Comparison of ENCODE assay signal across 8 cellular contexts in the genomic region with DNA sequence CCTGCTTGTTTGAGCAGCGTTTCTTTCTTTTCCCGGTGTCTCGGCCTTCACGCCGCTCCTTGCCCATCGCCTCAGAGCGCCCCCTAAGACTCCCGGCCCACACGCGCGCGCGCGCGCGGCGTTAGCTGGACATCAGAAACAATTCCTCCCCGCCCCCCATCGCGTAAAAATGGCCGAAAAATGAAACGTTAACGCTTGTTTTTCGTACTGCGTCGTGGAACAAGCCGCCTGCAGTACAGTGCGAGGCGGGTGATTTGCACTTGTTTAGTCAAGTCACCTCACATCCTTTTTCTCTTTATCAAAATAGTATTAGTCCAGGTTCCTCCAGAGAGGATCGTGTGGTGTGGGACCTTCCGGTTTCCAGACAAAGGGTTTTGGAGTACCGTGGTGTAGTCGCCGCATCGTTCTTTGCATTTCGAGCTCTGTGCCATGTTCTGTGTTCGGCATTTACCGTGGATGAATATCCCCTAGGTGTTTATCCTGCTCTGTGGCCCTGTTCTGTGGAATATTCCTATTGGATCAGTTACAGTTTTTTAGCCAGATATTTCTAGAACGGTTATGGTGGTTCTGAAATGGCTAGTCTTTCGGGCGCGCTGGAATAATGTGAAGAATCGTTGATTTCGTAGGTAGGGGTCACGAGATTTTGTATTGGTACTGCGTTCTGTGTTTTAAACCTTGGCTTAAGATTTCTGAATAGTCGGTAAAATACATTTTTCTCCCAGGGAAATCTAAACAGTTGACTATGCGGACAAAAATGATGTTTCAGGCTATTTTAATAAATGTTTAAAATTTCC. TPM values are rescaled to one million over a fixed set of nuclear protein-coding genes. Genes with fewer than 3 reads are reported as not detected.
DNase-seq lines count a peak whose midpoint lies in the region; ATAC-seq and TF ChIP-seq lines count a peak whose summit lies in the region.

No MANE protein-coding gene starts in this region.

- H3K9me3 Mint-ChIP-seq in activated naive CD8-positive, alpha-beta T cell (ENCODE audit: low read depth): no peaks in the 10 kb centered on the region
- no peaks in the 10 kb centered on the region for H3K9me3 Mint-ChIP-seq in type B pancreatic cell

- H3K27ac ChIP-seq in HUES64 (ENCODE audit: low read depth, low read length) (peak overlapping the region; percentile 100), RWPE2 (ENCODE audit: poor library complexity, severe bottlenecking) (peak overlapping the region; percentile 95)

- peaks cover 43% of the 10 kb centered on the region for H3K4me1 Mint-ChIP-seq in activated naive CD8-positive, alpha-beta T cell (ENCODE audit: low read depth)
- peaks cover 44% of the 10 kb centered on the region for H3K4me1 Mint-ChIP-seq in type B pancreatic cell (ENCODE audit: unreplicated experiment)

- peak overlapping the region; percentile 82 for H3K4me3 ChIP-seq in HUES64 (ENCODE audit: low read length)
- H3K4me3 ChIP-seq in RWPE2 (ENCODE audit: severe bottlenecking): peak overlapping the region; percentile 89

- H3K4me1 ChIP-seq in HUES64 (ENCODE audit: insufficient read depth, low read length): peaks cover 34% of the 10 kb centered on the region
- H3K4me1 ChIP-seq in RWPE2 (ENCODE audit: insufficient read depth, poor library complexity, severe bottlenecking): peaks cover 40% of the 10 kb centered on the region

- peak; percentile 46 for DNase-seq in DMS53 treated with DMSO at 0.1 percent for 48 hours (lab: John Stamatoyannopoulos, UW; ENCODE audit: unreplicated experiment)
- peak; percentile 82 for DNase-seq in RWPE2 (ENCODE audit: low spot score)
- peak; percentile 87 for DNase-seq in glomerular visceral epithelial cell (ENCODE audit: extremely low spot score)
- DNase-seq in omental fat pad (ENCODE audit: low spot score): peak; percentile 70
- peak; percentile 89 for DNase-seq in type B pancreatic cell (ENCODE audit: extremely low spot score, unreplicated experiment)

- peaks cover 5% of the 10 kb centered on the region for H3K36me3 Mint-ChIP-seq in activated naive CD8-positive, alpha-beta T cell
- peaks cover 7% of the 10 kb centered on the region for H3K36me3 Mint-ChIP-seq in type B pancreatic cell

- H3K36me3 ChIP-seq in HUES64 (ENCODE audit: insufficient read depth, low read length) (peaks cover 21% of the 10 kb centered on the region), RWPE2 (ENCODE audit: low read depth) (peaks cover 45% of the 10 kb centered on the region)

- WGBS in HUES64: under 1% methylated on average over 48 of the region's 48 CpGs

- peak overlapping the region; percentile 99 for H3K4me3 Mint-ChIP-seq in activated naive CD8-positive, alpha-beta T cell
- peak overlapping the region; percentile 96 for H3K4me3 Mint-ChIP-seq in type B pancreatic cell

- H3K9ac ChIP-seq in HUES64 (ENCODE audit: low read depth, low read length): peak overlapping the region; percentile 99

- ATAC-seq in GM21381 (IDR thresholded peaks at IDR 0.05; ENCODE audit: unreplicated experiment) (peak; percentile 32), RWPE2 (ENCODE audit: low read depth) (peak; percentile 29), omental fat pad (ENCODE audit: low FRiP score) (peak; percentile 47)

- H3K27me3 ChIP-seq in HUES64 (ENCODE audit: insufficient read depth, low read length) (no peaks in the 10 kb centered on the region), RWPE2 (ENCODE audit: insufficient read depth, poor library complexity, severe bottlenecking) (no peaks in the 10 kb centered on the region)

- H3K27ac Mint-ChIP-seq in activated naive CD8-positive, alpha-beta T cell: peak overlapping the region; percentile 97
- peak overlapping the region; percentile 96 for H3K27ac Mint-ChIP-seq in type B pancreatic cell

- peak; percentile 62 for TF ChIP-seq CTCF in RWPE2 (IDR thresholded peaks at IDR 0.05; ENCODE audit: poor library complexity, severe bottlenecking)
- TF ChIP-seq CTCF in omental fat pad (IDR thresholded peaks at IDR 0.05): no peak
- TF ChIP-seq CTCF in type B pancreatic cell (conservative IDR thresholded peaks at IDR 0.05): peak; percentile 34

- no peaks in the 10 kb centered on the region for H3K27me3 Mint-ChIP-seq in activated naive CD8-positive, alpha-beta T cell
- H3K27me3 Mint-ChIP-seq in type B pancreatic cell: no peaks in the 10 kb centered on the region

- H3K9me3 ChIP-seq in HUES64 (ENCODE audit: insufficient read depth, low read depth, low read length): no peaks in the 10 kb centered on the region
- no peaks in the 10 kb centered on the region for H3K9me3 ChIP-seq in RWPE2 (ENCODE audit: severe bottlenecking)

RNA-seq across cellular contexts. Expression of gene MATR3, which starts 1.0 kb away (rescaled TPM):
- 432 TPM for polyA plus RNA-seq in HUES64 (2013, experiment 1 of 2)
- 426 TPM for polyA plus RNA-seq in HUES64 (2013, experiment 2 of 2)
- total RNA-seq in omental fat pad (100 to 1,000 TPM; 155 to 222 (median 211) TPM), type B pancreatic cell (ENCODE audit: low replicate concordance) (185 and 276 TPM in 2 replicates)

RNA-seq across cellular contexts. Expression of gene PAIP2, which starts 47.1 kb away (rescaled TPM):
- polyA plus RNA-seq in HUES64 (2013, experiment 1 of 2): 142 TPM
- polyA plus RNA-seq in HUES64 (2013, experiment 2 of 2): 165 TPM
- total RNA-seq in omental fat pad (100 to 1,000 TPM in 2 of 4 donors, 10 to 100 TPM in 2; 73.1 to 113 (median 103) TPM), type B pancreatic cell (ENCODE audit: low replicate concordance) (51.7 and 87.7 TPM in 2 replicates)

Comparison
In these comparisons a context has a peak if more than half of its experiments do, and no peak if none do; other contexts are left out.
1. Peak in every context shown above with its lines: DNase-seq, ATAC-seq, H3K4me3 ChIP-seq and H3K27ac ChIP-seq.
2. CTCF ChIP-seq: peak in RWPE2 (single experiment) and type B pancreatic cell (single experiment); none in omental fat pad (0 of 3).